ENCODE assay signal across 23 cellular contexts in the genomic region with DNA sequence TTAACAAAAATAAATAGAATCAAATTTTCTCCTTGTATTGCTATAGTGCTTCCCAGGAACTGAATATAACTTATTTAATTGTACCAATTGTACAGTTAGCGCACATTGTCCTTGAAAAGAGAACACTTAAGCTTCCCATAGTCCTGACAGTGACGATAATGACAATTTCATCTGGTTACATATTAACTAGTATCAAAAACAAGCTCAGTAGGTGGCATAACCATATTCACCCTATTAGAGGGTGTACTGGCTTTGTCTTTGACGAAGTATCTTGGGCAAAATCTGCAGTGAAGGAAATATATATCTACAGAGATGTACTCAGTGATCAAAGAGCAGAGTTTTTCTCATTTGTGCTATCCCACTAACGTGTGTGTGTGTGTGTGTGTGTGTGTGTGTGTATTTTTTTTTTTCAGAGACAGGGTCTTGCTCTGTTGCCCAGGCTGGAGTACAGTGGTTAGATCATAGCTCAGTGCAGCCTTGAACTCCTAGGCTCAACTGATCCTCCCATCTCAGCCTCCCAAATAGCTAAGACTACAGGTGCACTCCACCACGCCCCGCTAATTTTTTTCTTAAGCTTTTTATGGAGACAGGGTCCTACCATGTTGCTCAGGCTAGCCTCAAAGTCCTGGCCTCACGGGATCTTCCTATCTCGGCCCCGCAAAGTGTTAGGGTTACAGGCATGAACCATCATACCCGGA. TPM values are rescaled to one million over a fixed set of nuclear protein-coding genes. Genes with fewer than 3 reads are reported as not detected.
DNase-seq lines count a peak whose midpoint lies in the region; ATAC-seq and TF ChIP-seq lines count a peak whose summit lies in the region.
"Had no signal": no experiment of that assay in that cellular context is flagged by ENCODE, and none has a peak within 500 bp of the region (broad histone marks: within the 10 kb centered on the region; RNA-seq: fewer than 3 reads in every experiment).

No MANE protein-coding gene starts in this region.

- TF ChIP-seq CTCF in left ventricle myocardium inferior (IDR thresholded peaks at IDR 0.05; ENCODE audit: borderline replicate concordance) (no peak), liver (IDR thresholded peaks at IDR 0.05; ENCODE audit: low read depth, low read length, missing input control) (no peak), thoracic aorta (IDR thresholded peaks at IDR 0.05) (no peak), SK-N-SH (IDR thresholded peaks at IDR 0.05) (no peak)

- H3K4me2 ChIP-seq in SK-N-SH = no peak overlapping the region

- peak overlapping the region; percentile 10 to 55 for H3K9ac ChIP-seq in liver (ENCODE audit: low read depth in 1 of 2, low read length in 2 of 2)
- no peak overlapping the region for H3K9ac ChIP-seq in SK-N-SH

- intact Hi-C loops in left ventricle myocardium inferior (cut with micrococcal nuclease) (no loop called here), cardiac septum (cut with DNase I) (no loop called here)

- no peak for ATAC-seq in thoracic aorta (ENCODE audit: insufficient number of reproducible peaks, low FRiP score, low read depth)
- ATAC-seq: HCT116 had no signal

- H3K27ac ChIP-seq in left ventricle myocardium inferior (replicated peaks) (peak overlapping the region; percentile 91), liver (ENCODE audit: low read depth in 1 of 2, low read length in 2 of 2) (peak overlapping the region; percentile 78 to 86), thoracic aorta (peak overlapping the region; percentile 88 to 90), SK-N-SH (ENCODE audit: low read depth in 2 of 2, low read length in 1 of 2) (no peak overlapping the region)
- no peak overlapping the region for H3K27ac ChIP-seq in effector memory CD4-positive, alpha-beta T cell (ENCODE audit: insufficient read depth, low read length, poor library complexity, severe bottlenecking)
- H3K27ac ChIP-seq: C4-2B had no signal

- no peaks in the 10 kb centered on the region for H3K36me3 ChIP-seq in left ventricle myocardium inferior
- no peaks in the 10 kb centered on the region for H3K36me3 ChIP-seq in liver (ENCODE audit: control insufficient read depth in 4 of 4, insufficient read depth in 3 of 4, low read depth in 1 of 4, low read length in 3 of 4)
- no peaks in the 10 kb centered on the region for H3K36me3 ChIP-seq in thoracic aorta
- no peaks in the 10 kb centered on the region for H3K36me3 ChIP-seq in SK-N-SH (replicated peaks in 1 of 2; ENCODE audit: control insufficient read depth in 1 of 2, insufficient read depth in 2 of 2, low read length in 1 of 2)
- no peaks in the 10 kb centered on the region for H3K36me3 ChIP-seq in effector memory CD4-positive, alpha-beta T cell (ENCODE audit: control insufficient read depth, insufficient read depth, low read length)
- H3K36me3 ChIP-seq: Peyer's patch had no signal

- H3K9me3 ChIP-seq in left ventricle myocardium inferior (replicated peaks) (no peaks in the 10 kb centered on the region), liver (ENCODE audit: control insufficient read depth in 4 of 4, low read length in 3 of 4) (no peaks in the 10 kb centered on the region), thoracic aorta (no peaks in the 10 kb centered on the region), SK-N-SH (no peaks in the 10 kb centered on the region)
- no peaks in the 10 kb centered on the region for H3K9me3 ChIP-seq in effector memory CD4-positive, alpha-beta T cell (ENCODE audit: control insufficient read depth, low read length)
- H3K9me3 ChIP-seq: Peyer's patch had no signal

- POLR2A ChIA-PET in SK-N-SH (lab: Yijun Ruan, JAX) = no interaction called here

- H3K9me2 ChIP-seq in SK-N-SH = no peaks in the 10 kb centered on the region

- no peaks in the 10 kb centered on the region for H4K20me1 ChIP-seq in SK-N-SH (ENCODE audit: insufficient read depth)

- 70% methylated on average over 10 of the region's 10 CpGs for WGBS in liver
- 48% methylated on average over 10 of the region's 10 CpGs for WGBS in SK-N-SH (ENCODE audit: low lambda C conversion rate)

- DNase-seq in left ventricle myocardium inferior (no peak), cardiac septum (ENCODE audit: low spot score) (no peak), thoracic aorta (ENCODE audit: low spot score) (no peak), SK-N-SH (no peak), NCI-H2196 (lab: John Stamatoyannopoulos, UW; ENCODE audit: unreplicated experiment) (no peak)
- DNase-seq in effector memory CD4-positive, alpha-beta T cell = no peak
- DNase-seq in activated CD8-positive, alpha-beta memory T cell treated with anti-CD3 and anti-CD28 coated beads, Interleukin-2, amount 50 U/mL, for 48 hours = no peak
- DNase-seq: Calu3; CD8-positive, alpha-beta memory T cell; DMS153; GF-D8; GOT3; NCI-H1694; NCI-H2081 treated with DMSO at 0.1 percent for 48 hours; NCI-H2171 treated with DMSO at 0.1 percent for 48 hours; NCI-H446; NCI-H526; Peyer's patch had no signal

- no peaks in the 10 kb centered on the region for H3K79me2 ChIP-seq in SK-N-SH (ENCODE audit: insufficient read depth)

- CTCF ChIA-PET in SK-N-SH (lab: Yijun Ruan, JAX) = no interaction called here

- TF ChIP-seq RAD21 in liver (IDR thresholded peaks at IDR 0.05) (peak; percentile 17 to 29), SK-N-SH (IDR thresholded peaks at IDR 0.05; ENCODE audit: low read length) (no peak)

- no peaks in the 10 kb centered on the region for H3F3A ChIP-seq in SK-N-SH (replicated peaks; ENCODE audit: insufficient read depth)

- no peak overlapping the region for H2AFZ ChIP-seq in SK-N-SH (ENCODE audit: low read depth)

- H3K4me3 ChIP-seq in left ventricle myocardium inferior = no peak overlapping the region
- peak overlapping the region in 1 of 3 donors; percentile 16 for H3K4me3 ChIP-seq in liver (ENCODE audit: low read depth in 1 of 3, low read length in 3 of 3)
- H3K4me3 ChIP-seq in thoracic aorta = no peak overlapping the region
- no peak overlapping the region for H3K4me3 ChIP-seq in SK-N-SH (ENCODE audit: low read depth in 2 of 2, low read length in 1 of 2)
- H3K4me3 ChIP-seq in effector memory CD4-positive, alpha-beta T cell (ENCODE audit: insufficient read depth, low read depth, low read length, poor library complexity, severe bottlenecking) = no peak overlapping the region
- H3K4me3 ChIP-seq: Peyer's patch had no signal

- no peak for TF ChIP-seq EP300 in SK-N-SH (IDR thresholded peaks at IDR 0.05; ENCODE audit: borderline replicate concordance in 1 of 2, low read depth in 1 of 2, low read length in 1 of 2)

- H3K27me3 ChIP-seq in left ventricle myocardium inferior (ENCODE audit: low read depth) (no peaks in the 10 kb centered on the region), liver (ENCODE audit: control insufficient read depth in 4 of 4, insufficient read depth in 4 of 4, low read length in 3 of 4) (no peaks in the 10 kb centered on the region), thoracic aorta (replicated peaks; ENCODE audit: insufficient read depth) (no peaks in the 10 kb centered on the region), SK-N-SH (ENCODE audit: insufficient read depth) (no peaks in the 10 kb centered on the region)
- no peaks in the 10 kb centered on the region for H3K27me3 ChIP-seq in effector memory CD4-positive, alpha-beta T cell (replicated peaks; ENCODE audit: control insufficient read depth, insufficient read depth, low read length, poor library complexity, severe bottlenecking)
- H3K27me3 ChIP-seq: Peyer's patch had no signal

- H3K4me1 ChIP-seq in left ventricle myocardium inferior (peaks cover 68% of the 10 kb centered on the region), liver (ENCODE audit: control insufficient read depth in 4 of 4, insufficient read depth in 4 of 4, low read length in 3 of 4) (peaks cover 10 to 71% (median 46%) of the 10 kb centered on the region in 4 donors), thoracic aorta (ENCODE audit: control insufficient read depth in 1 of 2, low read depth in 2 of 2) (peaks cover 36 to 58% of the 10 kb centered on the region in 2 donors), SK-N-SH (ENCODE audit: control insufficient read depth in 1 of 2, insufficient read depth in 2 of 2, low read depth in 1 of 2, low read length in 1 of 2) (no peaks in the 10 kb centered on the region)
- no peaks in the 10 kb centered on the region for H3K4me1 ChIP-seq in effector memory CD4-positive, alpha-beta T cell (ENCODE audit: control insufficient read depth, insufficient read depth, low read length, poor library complexity, severe bottlenecking)

TF ChIP-seq in SK-N-SH, 30 proteins besides CTCF, POLR2A, EP300 and RAD21:
- TF ChIP-seq RXRA (IDR thresholded peaks at IDR 0.05; ENCODE audit: borderline replicate concordance, low read depth) (no peak), RFX5 (IDR thresholded peaks at IDR 0.05; ENCODE audit: low read length) (no peak)

RNA-seq across cellular contexts. Expression of gene A2M, which starts 4.9 kb away (rescaled TPM):
- total RNA-seq in left ventricle myocardium inferior (502 TPM), cardiac septum (588 TPM), liver (1,000 to 10,000 TPM; 1,731 to 2,199 TPM), thoracic aorta (1,000 to 10,000 TPM; 1,073 to 1,118 TPM)
- polyA plus RNA-seq in liver (1,000 to 10,000 TPM; 1,904 to 2,622 TPM), SK-N-SH (2012; rRNA removed) (0.02 TPM in 1 of 2 replicates, not detected in the other)
- 0.01 TPM in 1 of 2 replicates, not detected in the other for polyA plus RNA-seq in SK-N-SH (2012; cell fraction: cytosol; rRNA removed)
- not detected in 2 replicates for polyA plus RNA-seq in SK-N-SH (2012; cell fraction: nucleus; rRNA removed)
- total RNA-seq: Calu3, OCI-LY7 had no signal
- polyA plus RNA-seq: IgD-negative memory B cell had no signal

Comparison
In these comparisons a context has a peak if more than half of its experiments do, and no peak if none do; other contexts are left out.
1. H3K27ac ChIP-seq: peak in left ventricle myocardium inferior (single experiment), liver (2 of 2) and thoracic aorta (2 of 2); none in SK-N-SH (0 of 2) and effector memory CD4-positive, alpha-beta T cell (single experiment).